In genomic region chr18:50878345-50879301, GRCh38 we compare ENCODE assay signal across 8 cellular contexts.
A peak's percentile ranks its signal among the peaks of the same experiment; 100 is the strongest.
DNase-seq lines count a peak whose midpoint lies in the region; ATAC-seq lines count a peak whose summit lies in the region.

TSS of gene ME2 (plus strand) at chr18:50879118. CDS start at chr18:50895821, 16,703 bp downstream.

- ATAC-seq in GM19043 (IDR thresholded peaks at IDR 0.05; ENCODE audit: low read depth, unreplicated experiment) (peak; percentile 90), HG03354 (IDR thresholded peaks at IDR 0.05; ENCODE audit: poor library complexity, severe bottlenecking, unreplicated experiment) (peak; percentile 94)
- ATAC-seq in activated CD4-positive, CD25-positive, alpha-beta regulatory T cell treated with anti-CD3 and anti-CD28 coated beads, Interleukin-2, amount 50 U/mL, for 24 hours: peak; percentile 91 to 93
- ATAC-seq in central memory CD8-positive, alpha-beta T cell (replicated peaks; ENCODE audit: extremely low read depth, poor library complexity, severe bottlenecking): peak; percentile 76

- DNase-seq in AG20443 (ENCODE audit: low spot score) (peak; percentile 99), NCI-H446 treated with DMSO at 0.1 percent for 48 hours (lab: John Stamatoyannopoulos, UW) (peak; percentile 80), iris pigment epithelial cell (ENCODE audit: low read depth) (peak; percentile 88)
- peak; percentile 77 to 79 for DNase-seq in central memory CD8-positive, alpha-beta T cell (ENCODE audit: low spot score in 2 of 2)
- DNase-seq in stimulated activated CD4-positive, alpha-beta T cell treated with anti-CD3 and anti-CD28 coated beads, Interleukin-12 subunit alpha, Interleukin-12 subunit beta, amount 100 ng/mL, for 24 hours (ENCODE audit: low read depth in 2 of 2): peak; percentile 87 to 88

- peaks cover 9% of the 10 kb centered on the region for H3K27me3 Mint-ChIP-seq in central memory CD8-positive, alpha-beta T cell

- peak within 1 kb of the TSS; percentile 96 for H3K4me3 Mint-ChIP-seq in central memory CD8-positive, alpha-beta T cell

- H3K9me3 Mint-ChIP-seq in central memory CD8-positive, alpha-beta T cell: no peaks in the 10 kb centered on the region

- peaks cover 18% of the 10 kb centered on the region for H3K36me3 Mint-ChIP-seq in central memory CD8-positive, alpha-beta T cell (ENCODE audit: insufficient read depth)

- H3K27ac Mint-ChIP-seq in central memory CD8-positive, alpha-beta T cell (ENCODE audit: low read depth): peak within 1 kb of the TSS; percentile 96

- H3K4me1 Mint-ChIP-seq in central memory CD8-positive, alpha-beta T cell: peaks cover 24% of the 10 kb centered on the region

Comparison
In these comparisons a context has a peak if more than half of its experiments do, and no peak if none do; other contexts are left out.
1. Peak in every context shown above with its lines: DNase-seq and ATAC-seq.